In genomic region chr6:156774872-156775405, GRCh38 we compare ENCODE assay signal across 10 cellular contexts. TPM values are rescaled to one million over a fixed set of nuclear protein-coding genes. Genes with fewer than 3 reads are reported as not detected.
A peak's percentile ranks its signal among the peaks of the same experiment; 100 is the strongest.
DNase-seq lines count a peak whose midpoint lies in the region; ATAC-seq and TF ChIP-seq lines count a peak whose summit lies in the region.
"Had no signal": no experiment of that assay in that cellular context is flagged by ENCODE, and none has a peak within 500 bp of the region (broad histone marks: within the 10 kb centered on the region; RNA-seq: fewer than 3 reads in every experiment).

No MANE protein-coding gene starts in this region.

- H3K27ac ChIP-seq in foreskin keratinocyte (no peak overlapping the region), thoracic aorta (peak overlapping the region; percentile 92 to 93)

- no peak overlapping the region for H3K27ac Mint-ChIP-seq in activated T-cell treated with anti-CD3 and anti-CD28 coated beads, Interleukin-2, amount 50 U/mL, for 72 hours

- peak overlapping the region; percentile 43 for H3K4me3 ChIP-seq in thoracic aorta

- H3K36me3 ChIP-seq in thoracic aorta: no peaks in the 10 kb centered on the region

- no peak for ATAC-seq in activated T-cell treated with anti-CD3 and anti-CD28 coated beads, Interleukin-2, amount 50 U/mL, for 72 hours (replicated peaks in 1 of 2)
- ATAC-seq in foreskin keratinocyte (no peak), thoracic aorta (ENCODE audit: insufficient number of reproducible peaks, low FRiP score, low read depth) (no peak), GM21515 (IDR thresholded peaks at IDR 0.05; ENCODE audit: unreplicated experiment) (no peak)

- no peaks in the 10 kb centered on the region for H3K9me3 ChIP-seq in thoracic aorta

- H3K27me3 Mint-ChIP-seq in activated T-cell treated with anti-CD3 and anti-CD28 coated beads, Interleukin-2, amount 50 U/mL, for 72 hours (ENCODE audit: low read depth): no peaks in the 10 kb centered on the region

- peaks cover 1 to 3% of the 10 kb centered on the region in 2 donors for H3K36me3 Mint-ChIP-seq in activated T-cell treated with anti-CD3 and anti-CD28 coated beads, Interleukin-2, amount 50 U/mL, for 72 hours (ENCODE audit: insufficient read depth in 2 of 2)
- H3K36me3 Mint-ChIP-seq: CD4-positive, CD25-positive, alpha-beta regulatory T cell had no signal

- H3K27me3 ChIP-seq in foreskin keratinocyte (no peaks in the 10 kb centered on the region), thoracic aorta (replicated peaks; ENCODE audit: insufficient read depth) (no peaks in the 10 kb centered on the region)

- peaks cover 30% of the 10 kb centered on the region for H3K4me1 Mint-ChIP-seq in activated T-cell treated with anti-CD3 and anti-CD28 coated beads, Interleukin-2, amount 50 U/mL, for 72 hours (ENCODE audit: low read depth)

- peaks cover 18% of the 10 kb centered on the region for H3K4me1 ChIP-seq in foreskin keratinocyte
- peaks cover 13 to 27% of the 10 kb centered on the region in 2 donors for H3K4me1 ChIP-seq in thoracic aorta (ENCODE audit: control insufficient read depth in 1 of 2, low read depth in 2 of 2)

- H3K4me3 Mint-ChIP-seq in activated T-cell treated with anti-CD3 and anti-CD28 coated beads, Interleukin-2, amount 50 U/mL, for 72 hours: peak overlapping the region; percentile 17 to 64

- in situ Hi-C loops in SK-MEL-5 (cut with HindIII; ENCODE audit: low pct_unique_long_range_greater_than_20kb, low sequenced_read_pairs): no loop called here

- DNase-seq in activated T-cell treated with anti-CD3 and anti-CD28 coated beads, Interleukin-2, amount 50 U/mL, for 72 hours: no peak
- no peak for DNase-seq in activated T-cell treated with anti-CD3 and anti-CD28 coated beads, Interleukin-2, amount 50 U/mL, for 48 hours
- peak; percentile 26 for DNase-seq in SK-MEL-5 (ENCODE audit: low read depth, low spot score)
- DNase-seq in foreskin keratinocyte: no peak
- no peak for DNase-seq in thoracic aorta (ENCODE audit: low spot score)
- no peak for DNase-seq in NCI-H2196 (lab: John Stamatoyannopoulos, UW; ENCODE audit: unreplicated experiment)
- no peak for DNase-seq in activated effector memory CD4-positive, alpha-beta T cell treated with Interleukin-2 at 50 U/mL for 16 hours
- DNase-seq: activated CD4-positive, alpha-beta T cell treated with anti-CD3 and anti-CD28 coated beads, Interleukin-2, amount 50 U/mL, for 4 hours; CD4-positive, CD25-positive, alpha-beta regulatory T cell had no signal

- TF ChIP-seq CTCF in foreskin keratinocyte (conservative IDR thresholded peaks at IDR 0.05): peak; percentile 22
- TF ChIP-seq CTCF in thoracic aorta (IDR thresholded peaks at IDR 0.05): no peak

- H3K9me3 Mint-ChIP-seq in activated T-cell treated with anti-CD3 and anti-CD28 coated beads, Interleukin-2, amount 50 U/mL, for 72 hours: no peaks in the 10 kb centered on the region
- H3K9me3 Mint-ChIP-seq: CD4-positive, CD25-positive, alpha-beta regulatory T cell had no signal

RNA-seq across cellular contexts. Expression of gene ARID1B, which starts 2.2 kb away (rescaled TPM):
- 10 to 100 TPM; 62.9 to 71.6 TPM for total RNA-seq in activated T-cell treated with anti-CD3 and anti-CD28 coated beads, Interleukin-2, amount 50 U/mL, for 72 hours
- 19.7 and 20.0 TPM in 2 replicates for total RNA-seq in SK-MEL-5 (2014; rRNA removed; shearing (Covaris generic))
- 24.8 and 40.6 TPM in 2 replicates for polyA plus RNA-seq in SK-MEL-5 (2015; cell fraction: cytosol; rRNA removed)
- 41.5 and 44.3 TPM in 2 replicates for polyA plus RNA-seq in SK-MEL-5 (2015; cell fraction: nucleus; rRNA removed)
- total RNA-seq in foreskin keratinocyte (28.2 and 31.4 TPM in 2 replicates), thoracic aorta (100 to 1,000 TPM; 120 to 158 TPM)
- polyA plus RNA-seq in foreskin keratinocyte: 6.9 and 8.5 TPM in 2 replicates
